ENCODE assay signal across 1 cellular context in the genomic region with DNA sequence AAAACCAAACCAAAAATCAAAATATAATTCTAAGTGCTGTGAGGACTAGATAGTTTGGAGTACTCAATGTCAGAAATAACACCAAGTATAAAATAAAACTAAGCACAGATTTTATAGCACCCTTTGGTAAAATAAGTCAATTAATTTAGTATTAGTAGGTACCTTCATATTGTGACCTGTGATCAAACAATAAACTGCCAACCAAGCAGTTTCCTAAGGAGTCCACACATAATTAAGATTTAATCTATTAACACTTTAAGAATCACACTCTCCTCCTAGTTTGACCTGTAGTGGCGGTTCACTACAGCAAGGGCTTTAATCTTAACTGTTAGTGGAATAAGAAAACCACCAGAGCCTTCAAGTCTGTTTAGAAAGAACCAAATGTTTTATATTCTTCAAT.
TF ChIP-seq lines count a peak whose summit lies in the region.

No MANE protein-coding gene starts in this region.

TF ChIP-seq in HEK293, 187 proteins besides CTCF, POLR2A, EP300 and RAD21 (continued from another document):
- TF ChIP-seq ZNF398 (tag by site-specific recombination; IDR thresholded peaks at IDR 0.05) (no peak), ZNF214 (tag by site-specific recombination; IDR thresholded peaks at IDR 0.05; ENCODE audit: borderline replicate concordance) (no peak), ZNF654 (tag by site-specific recombination; IDR thresholded peaks at IDR 0.05; ENCODE audit: low read depth) (no peak), ZNF292 (tag by site-specific recombination; IDR thresholded peaks at IDR 0.05; ENCODE audit: borderline replicate concordance, low read depth) (no peak), ZNF623 (tag by site-specific recombination; IDR thresholded peaks at IDR 0.05) (no peak), ZNF560 (tag by site-specific recombination; IDR thresholded peaks at IDR 0.05; ENCODE audit: borderline replicate concordance) (no peak), KLF1 (tag by site-specific recombination; IDR thresholded peaks at IDR 0.05) (no peak), ZNF558 (tag by site-specific recombination; IDR thresholded peaks at IDR 0.05) (no peak), TRIM28 (IDR thresholded peaks at IDR 0.05; ENCODE audit: borderline replicate concordance, low read length) (no peak)
- TF ChIP-seq, protein P1, sequence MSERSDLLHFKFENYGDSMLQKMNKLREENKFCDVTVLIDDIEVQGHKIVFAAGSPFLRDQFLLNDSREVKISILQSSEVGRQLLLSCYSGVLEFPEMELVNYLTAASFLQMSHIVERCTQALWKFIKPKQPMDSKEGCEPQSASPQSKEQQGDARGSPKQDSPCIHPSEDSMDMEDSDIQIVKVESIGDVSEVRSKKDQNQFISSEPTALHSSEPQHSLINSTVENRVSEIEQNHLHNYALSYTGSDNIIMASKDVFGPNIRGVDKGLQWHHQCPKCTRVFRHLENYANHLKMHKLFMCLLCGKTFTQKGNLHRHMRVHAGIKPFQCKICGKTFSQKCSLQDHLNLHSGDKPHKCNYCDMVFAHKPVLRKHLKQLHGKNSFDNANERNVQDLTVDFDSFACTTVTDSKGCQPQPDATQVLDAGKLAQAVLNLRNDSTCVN (tag by site-specific recombination; optimal IDR thresholded peaks at IDR 0.05): no peak
